Comparison of ENCODE assay signal across 1 cellular context in the genomic region with DNA sequence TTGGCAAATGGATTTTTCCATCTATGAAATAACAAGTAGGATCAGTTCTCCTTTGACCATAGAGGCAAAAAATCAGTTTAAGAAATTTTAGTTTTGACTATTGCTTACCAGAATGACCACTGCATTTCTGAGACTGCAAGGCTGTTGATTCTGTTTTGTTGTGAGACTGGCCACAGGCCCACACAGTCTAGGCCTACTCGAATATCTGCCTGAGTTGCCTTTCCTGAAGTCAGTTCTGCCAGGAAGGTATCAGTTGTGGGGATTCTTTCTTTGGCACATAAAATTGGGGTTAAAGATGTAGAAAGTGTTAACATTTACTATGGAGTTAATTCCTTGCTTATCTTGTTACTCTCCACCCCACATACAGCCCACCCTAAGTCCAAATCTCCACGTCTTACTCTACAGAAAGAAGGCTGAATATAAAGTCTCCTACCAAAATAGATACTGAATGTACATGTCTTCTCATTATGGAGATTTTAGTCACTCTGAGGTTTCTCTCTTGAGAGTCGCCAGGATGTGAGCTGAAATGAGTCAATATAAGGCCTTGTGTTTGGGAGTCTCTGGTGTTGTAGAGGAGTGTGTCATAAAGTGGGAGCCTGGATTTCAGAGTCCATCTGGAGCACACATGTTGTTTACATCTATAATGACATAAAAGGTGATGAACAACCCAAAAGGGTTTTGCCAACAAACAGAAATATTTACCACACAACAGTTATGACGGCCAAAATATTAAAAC.
TF ChIP-seq lines count a peak whose summit lies in the region.

No MANE protein-coding gene starts in this region.

TF ChIP-seq in GM12878, 131 proteins besides CTCF, POLR2A, EP300 and RAD21 (continued from another document):
- TF ChIP-seq, protein P1, sequence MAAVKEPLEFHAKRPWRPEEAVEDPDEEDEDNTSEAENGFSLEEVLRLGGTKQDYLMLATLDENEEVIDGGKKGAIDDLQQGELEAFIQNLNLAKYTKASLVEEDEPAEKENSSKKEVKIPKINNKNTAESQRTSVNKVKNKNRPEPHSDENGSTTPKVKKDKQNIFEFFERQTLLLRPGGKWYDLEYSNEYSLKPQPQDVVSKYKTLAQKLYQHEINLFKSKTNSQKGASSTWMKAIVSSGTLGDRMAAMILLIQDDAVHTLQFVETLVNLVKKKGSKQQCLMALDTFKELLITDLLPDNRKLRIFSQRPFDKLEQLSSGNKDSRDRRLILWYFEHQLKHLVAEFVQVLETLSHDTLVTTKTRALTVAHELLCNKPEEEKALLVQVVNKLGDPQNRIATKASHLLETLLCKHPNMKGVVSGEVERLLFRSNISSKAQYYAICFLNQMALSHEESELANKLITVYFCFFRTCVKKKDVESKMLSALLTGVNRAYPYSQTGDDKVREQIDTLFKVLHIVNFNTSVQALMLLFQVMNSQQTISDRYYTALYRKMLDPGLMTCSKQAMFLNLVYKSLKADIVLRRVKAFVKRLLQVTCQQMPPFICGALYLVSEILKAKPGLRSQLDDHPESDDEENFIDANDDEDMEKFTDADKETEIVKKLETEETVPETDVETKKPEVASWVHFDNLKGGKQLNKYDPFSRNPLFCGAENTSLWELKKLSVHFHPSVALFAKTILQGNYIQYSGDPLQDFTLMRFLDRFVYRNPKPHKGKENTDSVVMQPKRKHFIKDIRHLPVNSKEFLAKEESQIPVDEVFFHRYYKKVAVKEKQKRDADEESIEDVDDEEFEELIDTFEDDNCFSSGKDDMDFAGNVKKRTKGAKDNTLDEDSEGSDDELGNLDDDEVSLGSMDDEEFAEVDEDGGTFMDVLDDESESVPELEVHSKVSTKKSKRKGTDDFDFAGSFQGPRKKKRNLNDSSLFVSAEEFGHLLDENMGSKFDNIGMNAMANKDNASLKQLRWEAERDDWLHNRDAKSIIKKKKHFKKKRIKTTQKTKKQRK (IDR thresholded peaks at IDR 0.05; ENCODE audit: low read depth, low read length): no peak
- TF ChIP-seq KAT2A (conservative IDR thresholded peaks at IDR 0.05; ENCODE audit: control insufficient read depth, low read depth, low read length) (no peak), FOS (IDR thresholded peaks at IDR 0.05; ENCODE audit: borderline replicate concordance, extremely low read depth, insufficient read length) (no peak), SMARCA5 (IDR thresholded peaks at IDR 0.05) (no peak), IKZF2 (IDR thresholded peaks at IDR 0.05) (no peak), NFIC (IDR thresholded peaks at IDR 0.05; ENCODE audit: low read depth, low read length) (peak; percentile 35; the same call in 1 of the 2 replicates), ETV6 (conservative IDR thresholded peaks at IDR 0.05 in 1 of 2, IDR thresholded peaks at IDR 0.05 in 1 of 2; ENCODE audit: borderline replicate concordance in 1 of 2, low read depth in 1 of 2) (no peak), ESRRA (IDR thresholded peaks at IDR 0.05; ENCODE audit: low read length) (no peak), ZNF217 (IDR thresholded peaks at IDR 0.05) (no peak), HDAC2 (IDR thresholded peaks at IDR 0.05) (no peak), YY1 (IDR thresholded peaks at IDR 0.05; ENCODE audit: low read depth, low read length) (no peak), IRF3 (IDR thresholded peaks at IDR 0.05) (no peak)
- TF ChIP-seq, protein P2, sequence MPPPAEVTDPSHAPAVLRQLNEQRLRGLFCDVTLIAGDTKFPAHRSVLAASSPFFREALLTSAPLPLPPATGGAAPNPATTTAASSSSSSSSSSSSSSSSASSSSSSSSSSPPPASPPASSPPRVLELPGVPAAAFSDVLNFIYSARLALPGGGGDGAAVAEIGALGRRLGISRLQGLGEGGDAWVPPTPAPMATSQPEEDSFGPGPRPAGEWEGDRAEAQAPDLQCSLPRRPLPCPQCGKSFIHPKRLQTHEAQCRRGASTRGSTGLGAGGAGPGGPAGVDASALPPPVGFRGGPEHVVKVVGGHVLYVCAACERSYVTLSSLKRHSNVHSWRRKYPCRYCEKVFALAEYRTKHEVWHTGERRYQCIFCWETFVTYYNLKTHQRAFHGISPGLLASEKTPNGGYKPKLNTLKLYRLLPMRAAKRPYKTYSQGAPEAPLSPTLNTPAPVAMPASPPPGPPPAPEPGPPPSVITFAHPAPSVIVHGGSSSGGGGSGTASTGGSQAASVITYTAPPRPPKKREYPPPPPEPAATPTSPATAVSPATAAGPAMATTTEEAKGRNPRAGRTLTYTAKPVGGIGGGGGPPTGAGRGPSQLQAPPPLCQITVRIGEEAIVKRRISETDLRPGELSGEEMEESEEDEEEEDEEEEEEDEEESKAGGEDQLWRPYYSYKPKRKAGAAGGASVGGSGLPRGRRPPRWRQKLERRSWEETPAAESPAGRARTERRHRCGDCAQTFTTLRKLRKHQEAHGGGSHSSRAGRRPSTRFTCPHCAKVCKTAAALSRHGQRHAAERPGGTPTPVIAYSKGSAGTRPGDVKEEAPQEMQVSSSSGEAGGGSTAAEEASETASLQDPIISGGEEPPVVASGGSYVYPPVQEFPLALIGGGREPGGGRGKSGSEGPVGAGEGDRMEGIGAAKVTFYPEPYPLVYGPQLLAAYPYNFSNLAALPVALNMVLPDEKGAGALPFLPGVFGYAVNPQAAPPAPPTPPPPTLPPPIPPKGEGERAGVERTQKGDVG (CRISPR knock-in tag; IDR thresholded peaks at IDR 0.05): no peak
- TF ChIP-seq, protein P3, sequence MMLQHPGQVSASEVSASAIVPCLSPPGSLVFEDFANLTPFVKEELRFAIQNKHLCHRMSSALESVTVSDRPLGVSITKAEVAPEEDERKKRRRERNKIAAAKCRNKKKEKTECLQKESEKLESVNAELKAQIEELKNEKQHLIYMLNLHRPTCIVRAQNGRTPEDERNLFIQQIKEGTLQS (IDR thresholded peaks at IDR 0.05; ENCODE audit: borderline replicate concordance, extremely low read depth, low read depth, low read length): no peak
